Comparison of ENCODE assay signal across 9 cellular contexts in genomic region chr12:55933158-55933798, GRCh38. TPM values are rescaled to one million over a fixed set of nuclear protein-coding genes. Genes with fewer than 3 reads are reported as not detected.
A peak's percentile ranks its signal among the peaks of the same experiment; 100 is the strongest.
DNase-seq lines count a peak whose midpoint lies in the region; FAIRE-seq and TF ChIP-seq lines count a peak whose summit lies in the region.
"Had no signal": no experiment of that assay in that cellular context is flagged by ENCODE, and none has a peak within 500 bp of the region (broad histone marks: within the 10 kb centered on the region; RNA-seq: fewer than 3 reads in every experiment).

No MANE protein-coding gene starts in this region.

- H3K36me3 ChIP-seq in ovary, result no peaks in the 10 kb centered on the region

- no peak for TF ChIP-seq POLR2A in ovary (IDR thresholded peaks at IDR 0.05)

- H3K4me1 Mint-ChIP-seq in activated T-helper 1 cell treated with anti-CD3 and anti-CD28 coated beads, Interleukin-12 subunit alpha, Interleukin-12 subunit beta, Interleukin-2, Interleukin-4 antibody, amounts not matched to agents 30 ng/mL and 10 ng/mL and 1 ng/mL, durations not matched to agents 14 hours and 24 hours and 36 hours (ENCODE audit: low read depth), result peaks cover 78% of the 10 kb centered on the region

- no peak for TF ChIP-seq EP300 in ovary (IDR thresholded peaks at IDR 0.05)

- peak; percentile 23 for DNase-seq in activated naive CD4-positive, alpha-beta T cell treated with Interleukin-2 at 50 U/mL for 16 hours
- no peak for DNase-seq in activated naive CD4-positive, alpha-beta T cell treated with anti-CD3 and anti-CD28 coated beads, Interleukin-2, amount 50 U/mL, for 16 hours
- DNase-seq in activated T-helper 1 cell treated with anti-CD3 and anti-CD28 coated beads, Interleukin-12 subunit alpha, Interleukin-12 subunit beta, Interleukin-2, Interleukin-4 antibody, amounts not matched to agents 30 ng/mL and 10 ng/mL and 1 ng/mL, durations not matched to agents 14 hours and 24 hours and 36 hours (ENCODE audit: low spot score), result no peak
- DNase-seq in islet precursor cell, result peak; percentile 97
- peak; percentile 80 for DNase-seq in urothelium cell line (ENCODE audit: low spot score)
- DNase-seq in stimulated activated CD4-positive, alpha-beta T cell treated with anti-CD3 and anti-CD28 coated beads, Interleukin-15, amount 100 ng/mL, for 24 hours, result no peak
- DNase-seq in NCI-H748 (lab: John Stamatoyannopoulos, UW; ENCODE audit: unreplicated experiment), result no peak
- no peak for DNase-seq in ovary

- peak overlapping the region; percentile 99 for H3K4me3 Mint-ChIP-seq in activated T-helper 1 cell treated with anti-CD3 and anti-CD28 coated beads, Interleukin-12 subunit alpha, Interleukin-12 subunit beta, Interleukin-2, Interleukin-4 antibody, amounts not matched to agents 30 ng/mL and 10 ng/mL and 1 ng/mL, durations not matched to agents 14 hours and 24 hours and 36 hours

- H3K4me1 ChIP-seq in ovary (ENCODE audit: insufficient read depth), result peaks cover 15% of the 10 kb centered on the region

- H3K36me3 Mint-ChIP-seq in activated T-helper 1 cell treated with anti-CD3 and anti-CD28 coated beads, Interleukin-12 subunit alpha, Interleukin-12 subunit beta, Interleukin-2, Interleukin-4 antibody, amounts not matched to agents 30 ng/mL and 10 ng/mL and 1 ng/mL, durations not matched to agents 14 hours and 24 hours and 36 hours (ENCODE audit: low read depth), result peaks cover 54% of the 10 kb centered on the region

- H3K4me3 ChIP-seq in ovary, result no peak overlapping the region

- no peaks in the 10 kb centered on the region for H3K9me3 ChIP-seq in ovary
- H3K9me3 ChIP-seq: upper lobe of left lung had no signal

- FAIRE-seq in urothelium cell line (lab: Jason Lieb, UNC), result no peak

- peak overlapping the region; percentile 80 for H3K27ac Mint-ChIP-seq in activated T-helper 1 cell treated with anti-CD3 and anti-CD28 coated beads, Interleukin-12 subunit alpha, Interleukin-12 subunit beta, Interleukin-2, Interleukin-4 antibody, amounts not matched to agents 30 ng/mL and 10 ng/mL and 1 ng/mL, durations not matched to agents 14 hours and 24 hours and 36 hours

- TF ChIP-seq CTCF in ovary (IDR thresholded peaks at IDR 0.05), result no peak

- H3K27me3 ChIP-seq in ovary, result no peaks in the 10 kb centered on the region
- H3K27me3 ChIP-seq: upper lobe of left lung had no signal

- H3K27me3 Mint-ChIP-seq in activated T-helper 1 cell treated with anti-CD3 and anti-CD28 coated beads, Interleukin-12 subunit alpha, Interleukin-12 subunit beta, Interleukin-2, Interleukin-4 antibody, amounts not matched to agents 30 ng/mL and 10 ng/mL and 1 ng/mL, durations not matched to agents 14 hours and 24 hours and 36 hours (ENCODE audit: insufficient read depth), result no peaks in the 10 kb centered on the region

- no peak overlapping the region for H3K27ac ChIP-seq in ovary

- 67 to 79% (median 77%) methylated on average over 7 of the region's 7 CpGs for WGBS in ovary, 3 donors

- no peaks in the 10 kb centered on the region for H3K9me3 Mint-ChIP-seq in activated T-helper 1 cell treated with anti-CD3 and anti-CD28 coated beads, Interleukin-12 subunit alpha, Interleukin-12 subunit beta, Interleukin-2, Interleukin-4 antibody, amounts not matched to agents 30 ng/mL and 10 ng/mL and 1 ng/mL, durations not matched to agents 14 hours and 24 hours and 36 hours

- intact Hi-C loops in activated T-helper 1 cell treated with anti-CD3 and anti-CD28 coated beads, Interleukin-12 subunit alpha, Interleukin-12 subunit beta, Interleukin-2, Interleukin-4 antibody, amounts not matched to agents 30 ng/mL and 10 ng/mL and 1 ng/mL, durations not matched to agents 14 hours and 24 hours and 36 hours (cut with micrococcal nuclease), result loop anchor here (5.0 to 10.0 kb wide), 3 partner anchors 289 to 1648 kb away; partner anchors contain the start of genes CBX5, HNRNPA1, NABP2 and NEMP1
- intact Hi-C loops in ovary (cut with DNase I), result loop anchor here in 3 of 4 donors (5.0 kb wide), 4 partner anchors 39 to 196 kb away; partner anchors contain the start of genes GDF11 (in 1 of the 3) and RAB5B (in 1 of the 3)

RNA-seq across cellular contexts. Expression of gene DGKA, which starts 2.3 kb away (rescaled TPM):
- 352 and 379 TPM in 2 replicates for total RNA-seq in activated T-helper 1 cell treated with anti-CD3 and anti-CD28 coated beads, Interleukin-12 subunit alpha, Interleukin-12 subunit beta, Interleukin-2, Interleukin-4 antibody, amounts not matched to agents 30 ng/mL and 10 ng/mL and 1 ng/mL, durations not matched to agents 14 hours and 24 hours and 36 hours
- 10 to 100 TPM; 13.3 to 50.1 (median 26.0) TPM for total RNA-seq in ovary
- 10 to 100 TPM; 15.7 to 40.4 TPM for polyA plus RNA-seq in ovary

RNA-seq across cellular contexts. Expression of gene PYM1, which starts 5.6 kb away (rescaled TPM):
- 38.8 and 40.5 TPM in 2 replicates for total RNA-seq in activated T-helper 1 cell treated with anti-CD3 and anti-CD28 coated beads, Interleukin-12 subunit alpha, Interleukin-12 subunit beta, Interleukin-2, Interleukin-4 antibody, amounts not matched to agents 30 ng/mL and 10 ng/mL and 1 ng/mL, durations not matched to agents 14 hours and 24 hours and 36 hours
- 10 to 100 TPM; 18.9 to 25.7 (median 21.7) TPM for total RNA-seq in ovary
- 10 to 100 TPM; 22.5 to 25.2 TPM for polyA plus RNA-seq in ovary

RNA-seq across cellular contexts. Expression of gene PMEL, which starts 32.6 kb away (rescaled TPM):
- total RNA-seq in activated T-helper 1 cell treated with anti-CD3 and anti-CD28 coated beads, Interleukin-12 subunit alpha, Interleukin-12 subunit beta, Interleukin-2, Interleukin-4 antibody, amounts not matched to agents 30 ng/mL and 10 ng/mL and 1 ng/mL, durations not matched to agents 14 hours and 24 hours and 36 hours, result 0.29 TPM in 1 of 2 replicates, not detected in the other
- 10 to 100 TPM in 1 of 7 donors, 1 to 10 TPM in 6; 2.0 to 11.5 (median 3.7) TPM for total RNA-seq in ovary
- polyA plus RNA-seq in ovary, result 1 to 10 TPM; 2.0 to 2.7 TPM

RNA-seq across cellular contexts. Expression of gene CDK2, which starts 33.4 kb away (rescaled TPM):
- total RNA-seq in activated T-helper 1 cell treated with anti-CD3 and anti-CD28 coated beads, Interleukin-12 subunit alpha, Interleukin-12 subunit beta, Interleukin-2, Interleukin-4 antibody, amounts not matched to agents 30 ng/mL and 10 ng/mL and 1 ng/mL, durations not matched to agents 14 hours and 24 hours and 36 hours, result 93.5 and 109 TPM in 2 replicates
- total RNA-seq in ovary, result 10 to 100 TPM; 18.3 to 33.9 (median 31.3) TPM
- 10 to 100 TPM; 21.7 to 21.8 TPM for polyA plus RNA-seq in ovary

RNA-seq across cellular contexts. Expression of gene RAB5B, which starts 40.6 kb away (rescaled TPM):
- 42.6 and 47.0 TPM in 2 replicates for total RNA-seq in activated T-helper 1 cell treated with anti-CD3 and anti-CD28 coated beads, Interleukin-12 subunit alpha, Interleukin-12 subunit beta, Interleukin-2, Interleukin-4 antibody, amounts not matched to agents 30 ng/mL and 10 ng/mL and 1 ng/mL, durations not matched to agents 14 hours and 24 hours and 36 hours
- 100 to 1,000 TPM in 5 of 7 donors, 10 to 100 TPM in 2; 60.4 to 136 (median 117) TPM for total RNA-seq in ovary
- 100 to 1,000 TPM in 1 of 2 donors, 10 to 100 TPM in 1; 81.7 to 217 TPM for polyA plus RNA-seq in ovary

Comparison
In these comparisons a context has a peak if more than half of its experiments do, and no peak if none do; other contexts are left out.
1. DNase-seq: peak in activated naive CD4-positive, alpha-beta T cell treated with Interleukin-2 at 50 U/mL for 16 hours (single experiment), islet precursor cell (single experiment) and urothelium cell line (single experiment); none in activated naive CD4-positive, alpha-beta T cell treated with anti-CD3 and anti-CD28 coated beads, Interleukin-2, amount 50 U/mL, for 16 hours (single experiment), activated T-helper 1 cell treated with anti-CD3 and anti-CD28 coated beads, Interleukin-12 subunit alpha, Interleukin-12 subunit beta, Interleukin-2, Interleukin-4 antibody, amounts not matched to agents 30 ng/mL and 10 ng/mL and 1 ng/mL, durations not matched to agents 14 hours and 24 hours and 36 hours (single experiment), stimulated activated CD4-positive, alpha-beta T cell treated with anti-CD3 and anti-CD28 coated beads, Interleukin-15, amount 100 ng/mL, for 24 hours (single experiment), NCI-H748 (single experiment) and ovary (0 of 5).